ENCODE assay signal across 8 cellular contexts in the genomic region with DNA sequence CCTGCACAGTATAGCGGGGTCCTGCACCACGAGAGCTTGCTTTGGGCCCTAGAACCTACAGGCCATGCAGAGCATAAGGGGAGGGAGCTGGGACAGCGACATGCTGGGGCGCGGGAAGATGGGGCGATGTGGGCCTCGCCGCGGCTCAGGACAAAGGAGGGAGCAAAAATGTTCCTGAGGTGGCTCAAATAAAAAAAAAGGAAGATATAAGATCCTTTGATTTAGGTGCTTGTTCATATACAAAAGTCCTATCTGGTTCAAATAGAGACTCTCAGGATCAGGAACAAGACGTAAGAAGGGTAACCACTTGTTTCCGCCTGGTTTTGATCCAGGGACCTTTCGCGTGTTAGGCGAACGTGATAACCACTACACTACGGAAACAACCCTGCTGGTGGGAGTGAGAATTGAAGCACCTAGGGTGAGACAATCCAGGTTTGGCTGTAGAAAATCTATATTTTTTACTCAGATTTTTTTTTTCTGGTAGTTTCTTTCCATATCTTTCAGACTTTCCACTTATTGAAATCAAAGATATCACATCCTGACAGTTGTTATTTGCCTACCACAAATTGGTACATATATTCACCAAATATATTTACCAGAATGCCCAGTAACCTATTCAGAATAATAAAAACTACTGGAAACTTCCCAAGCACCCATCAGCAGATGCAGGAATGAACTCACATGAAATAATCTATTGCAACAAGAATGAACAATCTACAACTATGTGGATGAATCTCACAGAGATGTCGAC.
DNase-seq lines count a peak whose midpoint lies in the region; ATAC-seq, FAIRE-seq and TF ChIP-seq lines count a peak whose summit lies in the region.

No MANE protein-coding gene starts in this region.

- TF ChIP-seq EP300 in K562 (IDR thresholded peaks at IDR 0.05; ENCODE audit: low read length), result peak; percentile 75

- in situ Hi-C loops in K562 (cut with MboI), result no loop called here

- H3K9me1 ChIP-seq in K562 (ENCODE audit: control insufficient read depth, insufficient read depth, low read length), result no peaks in the 10 kb centered on the region

- no peaks in the 10 kb centered on the region for H3K9me2 ChIP-seq in OCI-LY1 (ENCODE audit: low read depth, low read length)

- POLR2A ChIA-PET in K562 (lab: Yijun Ruan, JAX), result no interaction called here

- H3K4me1 ChIP-seq in OCI-LY1 (ENCODE audit: insufficient read depth, low read length, severe bottlenecking), result no peaks in the 10 kb centered on the region
- H3K4me1 ChIP-seq in K562 (replicated peaks in 1 of 2; ENCODE audit: control insufficient read depth in 2 of 2, insufficient read depth in 2 of 2, low read length in 2 of 2), result peaks cover 10 to 15% of the 10 kb centered on the region in 2 experiments; a peak in 4 of 5 replicates
- H3K4me1 ChIP-seq in neural progenitor cell, result peaks cover 3% of the 10 kb centered on the region

- intact Hi-C loops in K562 (cut with micrococcal nuclease), result loop anchor here (1.0 kb wide), 1 partner anchor 18 kb away; no protein-coding TSS in a partner anchor

- H4K20me1 ChIP-seq in OCI-LY1 (ENCODE audit: insufficient read depth, low read length) (no peaks in the 10 kb centered on the region), K562 (replicated peaks; ENCODE audit: control insufficient read depth, insufficient read depth, low read length) (no peaks in the 10 kb centered on the region), neural progenitor cell (ENCODE audit: low read depth) (no peaks in the 10 kb centered on the region)

- peaks cover 20% of the 10 kb centered on the region for H3K27me3 Mint-ChIP-seq in neural progenitor cell (ENCODE audit: insufficient read depth, low read depth)

- TF ChIP-seq POLR2A in K562 (conservative IDR thresholded peaks at IDR 0.05), result no peak

- H3K4me3 Mint-ChIP-seq in neural progenitor cell, result peak overlapping the region; percentile 86

- peak overlapping the region; percentile 35; the same call in 1 of the 2 replicates for H3K4me2 ChIP-seq in OCI-LY1 (ENCODE audit: low read length)
- peak overlapping the region; percentile 88 for H3K4me2 ChIP-seq in K562 (ENCODE audit: insufficient read depth, low read length)
- H3K4me2 ChIP-seq in neural progenitor cell, result peak overlapping the region; percentile 85

- H3K4me3 ChIP-seq in OCI-LY1 (ENCODE audit: low read depth, low read length, poor library complexity, severe bottlenecking) (peak overlapping the region; percentile 36), K562 (peak overlapping the region; percentile 44), neural progenitor cell (peak overlapping the region; percentile 59)

- FAIRE-seq in K562 (lab: Jason Lieb, UNC), result peak; percentile 32

- H3K9me3 Mint-ChIP-seq in neural progenitor cell, result peaks cover 5% of the 10 kb centered on the region

- no peak overlapping the region for H3K9ac ChIP-seq in OCI-LY1 (ENCODE audit: low read length)
- peak overlapping the region; percentile 34 to 75 for H3K9ac ChIP-seq in K562 (ENCODE audit: insufficient read depth in 1 of 2, low read depth in 2 of 2, low read length in 2 of 2)
- H3K9ac ChIP-seq in neural progenitor cell, result no peak overlapping the region

- peak; percentile 20; the same call in 1 of the 2 replicates for TF ChIP-seq CTCF in OCI-LY1 (IDR thresholded peaks at IDR 0.05; ENCODE audit: low read length)
- TF ChIP-seq CTCF in K562 (IDR thresholded peaks at IDR 0.05 in 2 of 3, conservative IDR thresholded peaks at IDR 0.05 in 1 of 3; ENCODE audit: insufficient read depth in 2 of 3, low read depth in 1 of 3, low read length in 3 of 3), result peak; percentile 30 to 64 (median 51); a peak in 5 of 6 replicates
- TF ChIP-seq CTCF in neural progenitor cell (IDR thresholded peaks at IDR 0.05), result peak; percentile 61

- H3K27me3 ChIP-seq in OCI-LY1 (ENCODE audit: insufficient read depth, low read length) (no peaks in the 10 kb centered on the region), K562 (ENCODE audit: control insufficient read depth in 2 of 2, insufficient read depth in 2 of 2, low read length in 2 of 2) (no peaks in the 10 kb centered on the region), neural progenitor cell (no peaks in the 10 kb centered on the region)

- CTCF ChIA-PET in K562 (lab: Yijun Ruan, JAX; ENCODE audit: low intra/inter-chr PET ratio), result interaction anchor here (0.6 to 1.1 kb wide), 2 partner anchors 41 to 140 kb away, joined by 3 read pairs; no protein-coding TSS in a partner anchor

- H3K9me3 ChIP-seq in OCI-LY1 (ENCODE audit: low read length) (no peaks in the 10 kb centered on the region), K562 (replicated peaks; ENCODE audit: control insufficient read depth, insufficient read depth, low read depth, low read length) (no peaks in the 10 kb centered on the region), neural progenitor cell (ENCODE audit: low read depth) (no peaks in the 10 kb centered on the region)

- H3K4me1 Mint-ChIP-seq in neural progenitor cell, result peaks cover 14% of the 10 kb centered on the region

- H3K79me2 ChIP-seq in OCI-LY1 (ENCODE audit: insufficient read depth, low read length) (no peaks in the 10 kb centered on the region), K562 (ENCODE audit: control insufficient read depth, insufficient read depth, low read length) (no peaks in the 10 kb centered on the region), neural progenitor cell (ENCODE audit: low read depth) (no peaks in the 10 kb centered on the region)

- H3K36me3 Mint-ChIP-seq in neural progenitor cell, result peaks cover 2% of the 10 kb centered on the region

- WGBS in K562 (ENCODE audit: insufficient coverage, low coverage, missing lambda C conversion rate), result 24% methylated on average over 17 of the region's 17 CpGs

- no TSS peak for BruUV-seq in K562 (replicated peaks; lab: Mats Ljungman, UMichigan)

- no peak overlapping the region for H3K27ac ChIP-seq in OCI-LY1 (ENCODE audit: low read depth, low read length, poor library complexity, severe bottlenecking)
- no peak overlapping the region; the same call in 2 of the 3 replicates for H3K27ac ChIP-seq in K562 (ENCODE audit: extremely low read depth, low read depth, low read length)
- no peak overlapping the region for H3K27ac ChIP-seq in neural progenitor cell

- no peaks in the 10 kb centered on the region for H3K36me3 ChIP-seq in OCI-LY1 (ENCODE audit: insufficient read depth, low read length)
- no peaks in the 10 kb centered on the region for H3K36me3 ChIP-seq in K562 (ENCODE audit: control insufficient read depth, insufficient read depth, low read length)
- H3K36me3 ChIP-seq in neural progenitor cell, result no peaks in the 10 kb centered on the region

- H2AFZ ChIP-seq in OCI-LY1 (ENCODE audit: low read length), result no peak overlapping the region
- peak overlapping the region; percentile 86 for H2AFZ ChIP-seq in K562 (ENCODE audit: low read depth, low read length)
- H2AFZ ChIP-seq in neural progenitor cell (replicated peaks), result peak overlapping the region; percentile 83

- no peaks in the 10 kb centered on the region for H3F3A ChIP-seq in OCI-LY1 (ENCODE audit: insufficient read depth, low read length)
- H3F3A ChIP-seq in neural progenitor cell (ENCODE audit: low read depth), result peaks cover 5% of the 10 kb centered on the region

- ATAC-seq in K562 (peak; percentile 92), HG02870 (IDR thresholded peaks at IDR 0.05; ENCODE audit: unreplicated experiment) (no peak), GM18858 (IDR thresholded peaks at IDR 0.05; ENCODE audit: unreplicated experiment) (no peak)

- DNase-seq in COLO829 (ENCODE audit: low spot score), result peak; percentile 90
- DNase-seq in H4 (ENCODE audit: low spot score), result peak; percentile 75
- DNase-seq in K562 (ENCODE audit: extremely low read depth in 1 of 4, low spot score in 3 of 4), result peak; percentile 76 to 93 (median 81)
- DNase-seq in neural progenitor cell (ENCODE audit: low spot score), result peak; percentile 80
- no peak for DNase-seq in NCI-H1092 treated with DMSO at 0.1 percent for 48 hours (lab: John Stamatoyannopoulos, UW)

- peak; percentile 11 to 34; a peak in 1 of 4 replicates for TF ChIP-seq RAD21 in K562 (CRISPR knock-in tag; conservative IDR thresholded peaks at IDR 0.05 in 1 of 2, IDR thresholded peaks at IDR 0.05 in 1 of 2)

- peak overlapping the region; percentile 82 for H3K27ac Mint-ChIP-seq in neural progenitor cell

TF ChIP-seq in K562, 482 proteins besides CTCF, POLR2A, EP300 and RAD21 (continues in another document):
- peak; percentile 58; the same call in 1 of the 2 replicates for TF ChIP-seq ZSCAN29 (IDR thresholded peaks at IDR 0.05)
- TF ChIP-seq, protein P1, sequence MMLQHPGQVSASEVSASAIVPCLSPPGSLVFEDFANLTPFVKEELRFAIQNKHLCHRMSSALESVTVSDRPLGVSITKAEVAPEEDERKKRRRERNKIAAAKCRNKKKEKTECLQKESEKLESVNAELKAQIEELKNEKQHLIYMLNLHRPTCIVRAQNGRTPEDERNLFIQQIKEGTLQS (IDR thresholded peaks at IDR 0.05), result no peak
- TF ChIP-seq, protein P1 (CRISPR knock-in tag; conservative IDR thresholded peaks at IDR 0.05), result peak; percentile 27; the same call in 1 of the 2 replicates
- 0 out of 2 replicates have a peak, but pooled peaks have one; percentile 20 for TF ChIP-seq MXI1 (IDR thresholded peaks at IDR 0.05; ENCODE audit: low read depth, low read length)
- TF ChIP-seq KDM1A (IDR thresholded peaks at IDR 0.05), result no peak
- no peak for TF ChIP-seq ZC3H11A (IDR thresholded peaks at IDR 0.05; ENCODE audit: low read depth, low read length)
- 0 out of 2 replicates have a peak, but pooled peaks have one; percentile 36 for TF ChIP-seq MYC (IDR thresholded peaks at IDR 0.05; ENCODE audit: low read depth, low read length)
- TF ChIP-seq MYC (CRISPR knock-in tag; IDR thresholded peaks at IDR 0.05; ENCODE audit: borderline replicate concordance, low read depth), result no peak
- TF ChIP-seq TEAD4 (IDR thresholded peaks at IDR 0.05; ENCODE audit: low read length), result peak; percentile 87
- TF ChIP-seq TEAD4 (CRISPR knock-in tag; IDR thresholded peaks at IDR 0.05; ENCODE audit: borderline replicate concordance), result no peak
- TF ChIP-seq BRD9 (IDR thresholded peaks at IDR 0.05; ENCODE audit: low read depth, partially characterized antibody), result peak; percentile 89
- TF ChIP-seq MTA1 (IDR thresholded peaks at IDR 0.05; ENCODE audit: borderline replicate concordance), result peak; percentile 43; the same call in 1 of the 2 replicates

Comparison
In these comparisons a context has a peak if more than half of its experiments do, and no peak if none do; other contexts are left out.
1. H3K4me2 ChIP-seq: peak in every context shown above with its lines; median percentile 88 in K562; 85 in neural progenitor cell; 35 in OCI-LY1.
2. H3K9ac ChIP-seq: peak in K562 (2 of 2); none in OCI-LY1 (single experiment) and neural progenitor cell (single experiment).
3. Peak in every context shown above with its lines, with median percentiles within 50 percentile points of each other: H3K4me3 ChIP-seq and CTCF ChIP-seq.